Comparison of ENCODE assay signal across 9 cellular contexts in the genomic region with DNA sequence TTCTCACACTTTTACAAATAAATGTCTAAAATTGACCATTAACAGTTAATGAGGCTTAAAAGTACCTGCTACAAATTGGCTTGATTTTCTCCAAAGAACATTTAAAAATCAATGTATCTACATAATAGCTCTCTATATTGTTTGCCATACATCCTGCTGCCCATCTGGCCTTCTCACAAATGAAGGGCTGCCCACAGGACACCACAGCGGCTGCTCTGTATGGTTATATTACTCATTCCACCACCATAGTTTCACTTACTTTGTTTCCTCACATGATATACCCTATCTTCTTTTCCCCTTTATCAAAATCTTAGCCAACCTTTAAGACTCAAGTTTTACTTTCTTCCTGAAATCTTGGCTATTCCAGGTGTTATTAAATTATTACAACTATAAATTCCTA.
"Had no signal": no experiment of that assay in that cellular context is flagged by ENCODE, and none has a peak within 500 bp of the region (broad histone marks: within the 10 kb centered on the region; RNA-seq: fewer than 3 reads in every experiment).

No MANE protein-coding gene starts in this region.

- H3K4me1 ChIP-seq: HAP-1 had no signal

- H2AFZ ChIP-seq: GM23248, GM23338 had no signal

- H3K9ac ChIP-seq: GM23248 had no signal

- H3K36me3 ChIP-seq: HAP-1 had no signal

- H3K4me3 ChIP-seq: GM23248, GM23338, HAP-1 had no signal

- H3K27ac ChIP-seq: GM23248 had no signal

- DNase-seq: GM23248, GOT3, H7, H9, HCEC 1CT, HFFc6 had no signal

- ATAC-seq: GM23338, HCT116 had no signal

- H3K9me3 ChIP-seq: HAP-1 had no signal

- H3K4me2 ChIP-seq: GM23338 had no signal
